Comparison of ENCODE assay signal across 13 cellular contexts in genomic region chr16:11727945-11728543, GRCh38. TPM values are rescaled to one million over a fixed set of nuclear protein-coding genes. Genes with fewer than 3 reads are reported as not detected.
DNase-seq lines count a peak whose midpoint lies in the region; ATAC-seq, FAIRE-seq and TF ChIP-seq lines count a peak whose summit lies in the region.
"Had no signal": no experiment of that assay in that cellular context is flagged by ENCODE, and none has a peak within 500 bp of the region (broad histone marks: within the 10 kb centered on the region; RNA-seq: fewer than 3 reads in every experiment).

No MANE protein-coding gene starts in this region.

- H3K9me3 ChIP-seq in K562 (replicated peaks; ENCODE audit: control insufficient read depth, insufficient read depth, low read depth, low read length): no peaks in the 10 kb centered on the region

- no peaks in the 10 kb centered on the region for H3K9me3 Mint-ChIP-seq in activated naive CD4-positive, alpha-beta T cell treated with anti-CD3 and anti-CD28 coated beads, Interleukin-2, amount 50 U/mL, for 72 hours

- DNase-seq in activated naive CD4-positive, alpha-beta T cell treated with anti-CD3 and anti-CD28 coated beads, Interleukin-2, amount 50 U/mL, for 72 hours (ENCODE audit: low spot score in 2 of 2): no peak
- DNase-seq in activated naive CD4-positive, alpha-beta T cell (lab: John Stamatoyannopoulos, UW): no peak
- DNase-seq in NOMO-1 treated with DMSO at 0.1 percent for 48 hours (lab: John Stamatoyannopoulos, UW; ENCODE audit: unreplicated experiment) (peak; percentile 63), K562 (ENCODE audit: extremely low read depth in 1 of 4, low spot score in 3 of 4) (no peak), NCI-H2081 treated with DMSO at 0.1 percent for 48 hours (lab: John Stamatoyannopoulos, UW) (no peak), activated gamma-delta T cell treated with Interleukin-2 at 50 U/mL for 16 hours (no peak)
- DNase-seq: activated CD4-positive, alpha-beta T cell treated with anti-CD3 and anti-CD28 coated beads for 48 hours; DND-41; NCI-H69 had no signal

- in situ Hi-C loops in K562 (cut with MboI): no loop called here

- no peak for FAIRE-seq in K562 (lab: Jason Lieb, UNC)

- H3K4me3 ChIP-seq in K562: no peak overlapping the region
- no peak overlapping the region for H3K4me3 ChIP-seq in urinary bladder (ENCODE audit: low read depth, low read length)
- H3K4me3 ChIP-seq: coronary artery had no signal

- peaks cover 4% of the 10 kb centered on the region; the same call in 2 of the 3 replicates for H3K79me2 ChIP-seq in K562 (ENCODE audit: control insufficient read depth, insufficient read depth, low read length)

- POLR2A ChIA-PET in K562 (lab: Yijun Ruan, JAX): interaction anchor here (0.8 to 1.2 kb wide), 2 partner anchors 10 to 454 kb away, joined by 3 read pairs; no protein-coding TSS in a partner anchor

- H4K20me1 ChIP-seq in K562 (replicated peaks; ENCODE audit: control insufficient read depth, insufficient read depth, low read length): no peaks in the 10 kb centered on the region

- no peak for TF ChIP-seq RAD21 in K562 (CRISPR knock-in tag; conservative IDR thresholded peaks at IDR 0.05 in 1 of 2, IDR thresholded peaks at IDR 0.05 in 1 of 2)

- H3K27ac ChIP-seq in K562 (ENCODE audit: extremely low read depth, low read depth, low read length) (no peak overlapping the region), urinary bladder (ENCODE audit: low read depth) (peak overlapping the region; percentile 10)
- H3K27ac ChIP-seq: parathyroid adenoma had no signal

- ATAC-seq in activated naive CD4-positive, alpha-beta T cell treated with anti-CD3 and anti-CD28 coated beads, Interleukin-2, amount 50 U/mL, for 72 hours: peak; percentile 31 to 83
- ATAC-seq in K562: no peak
- no peak for ATAC-seq in HG03457 (IDR thresholded peaks at IDR 0.05; ENCODE audit: unreplicated experiment)

- no peaks in the 10 kb centered on the region for H3K27me3 ChIP-seq in K562 (ENCODE audit: control insufficient read depth in 2 of 2, insufficient read depth in 2 of 2, low read length in 2 of 2)

- TF ChIP-seq POLR2A in K562 (conservative IDR thresholded peaks at IDR 0.05): no peak

- H3K36me3 Mint-ChIP-seq in activated naive CD4-positive, alpha-beta T cell treated with anti-CD3 and anti-CD28 coated beads, Interleukin-2, amount 50 U/mL, for 72 hours: peaks cover 0 to 44% of the 10 kb centered on the region in 2 donors

- no peak for TF ChIP-seq EP300 in K562 (IDR thresholded peaks at IDR 0.05; ENCODE audit: low read length)

- 68% methylated on average over 4 of the region's 4 CpGs for WGBS in K562 (ENCODE audit: insufficient coverage, low coverage, missing lambda C conversion rate)
- WGBS in urinary bladder: 85% methylated on average over 4 of the region's 4 CpGs

- no peak overlapping the region for H3K4me2 ChIP-seq in K562 (ENCODE audit: insufficient read depth, low read length)

- TF ChIP-seq CTCF in K562 (IDR thresholded peaks at IDR 0.05 in 2 of 3, conservative IDR thresholded peaks at IDR 0.05 in 1 of 3; ENCODE audit: insufficient read depth in 2 of 3, low read depth in 1 of 3, low read length in 3 of 3): no peak

- H3K4me1 ChIP-seq in K562 (replicated peaks in 1 of 2; ENCODE audit: control insufficient read depth in 2 of 2, insufficient read depth in 2 of 2, low read length in 2 of 2) (no peaks in the 10 kb centered on the region), urinary bladder (ENCODE audit: insufficient read depth) (no peaks in the 10 kb centered on the region)
- H3K4me1 ChIP-seq: parathyroid adenoma had no signal

- H3K9ac ChIP-seq in K562 (ENCODE audit: insufficient read depth in 1 of 2, low read depth in 2 of 2, low read length in 2 of 2): no peak overlapping the region
- H3K9ac ChIP-seq: parathyroid adenoma had no signal

- peaks cover 87% of the 10 kb centered on the region for H3K36me3 ChIP-seq in K562 (ENCODE audit: control insufficient read depth, insufficient read depth, low read length)
- peaks cover 7% of the 10 kb centered on the region for H3K36me3 ChIP-seq in urinary bladder (ENCODE audit: insufficient read depth)

- CTCF ChIA-PET in K562 (lab: Yijun Ruan, JAX; ENCODE audit: low intra/inter-chr PET ratio): no interaction called here

- H3K9me1 ChIP-seq in K562 (ENCODE audit: control insufficient read depth, insufficient read depth, low read length): no peaks in the 10 kb centered on the region

- H2AFZ ChIP-seq in K562 (ENCODE audit: low read depth, low read length): no peak overlapping the region
- H2AFZ ChIP-seq: parathyroid adenoma had no signal

- BruUV-seq in K562 (replicated peaks; lab: Mats Ljungman, UMichigan): no TSS peak

- intact Hi-C loops in K562 (cut with micrococcal nuclease): no loop called here

- peak overlapping the region; percentile 27 to 84 for H3K27ac Mint-ChIP-seq in activated naive CD4-positive, alpha-beta T cell treated with anti-CD3 and anti-CD28 coated beads, Interleukin-2, amount 50 U/mL, for 72 hours

TF ChIP-seq in K562, 482 proteins besides CTCF, POLR2A, EP300 and RAD21:
- no peak for TF ChIP-seq ID3 (CRISPR knock-in tag; IDR thresholded peaks at IDR 0.05)
- 0 out of 2 replicates have a peak, but pooled peaks have one; percentile 39 for TF ChIP-seq ID3 (tag; IDR thresholded peaks at IDR 0.05)
- TF ChIP-seq ARID2 (IDR thresholded peaks at IDR 0.05): no peak

RNA-seq across cellular contexts. Expression of gene TXNDC11, which starts 14.6 kb away (rescaled TPM):
- 10 to 100 TPM; 26.3 to 32.9 TPM for total RNA-seq in activated naive CD4-positive, alpha-beta T cell treated with anti-CD3 and anti-CD28 coated beads, Interleukin-2, amount 50 U/mL, for 72 hours
- total RNA-seq in K562 (2011; cell fraction: chromatin; rRNA removed; ENCODE audit: low replicate concordance): 65.0 and 78.1 TPM in 2 replicates
- 60.9 and 64.0 TPM in 2 replicates for total RNA-seq in K562 (2011; cell fraction: nucleolus; rRNA removed)
- total RNA-seq in K562 (2011; cell fraction: nucleoplasm; rRNA removed): 65.3 and 87.2 TPM in 2 replicates
- 26.2 and 32.9 TPM in 2 replicates for total RNA-seq in K562 (2014; rRNA removed)
- 17.8 TPM in 2 replicates for total RNA-seq in K562 (2014; rRNA removed; fragmentation: Illumina TruSeq; extraction: Trizol)
- 28.2 and 28.6 TPM in 2 replicates for total RNA-seq in K562 (2015; rRNA removed; fragmentation: Illumina TruSeq; extraction: Trizol)
- 25.4 and 26.2 TPM in 2 replicates for total RNA-seq in K562 (2021)
- 32.6 and 35.8 TPM in 2 replicates for polyA plus RNA-seq in K562 (2011; rRNA removed)
- polyA plus RNA-seq in K562 (2011; cell fraction: cytosol; rRNA removed): 40.2 and 47.6 TPM in 2 replicates
- 36.3 and 37.9 TPM in 2 replicates for polyA plus RNA-seq in K562 (2011; cell fraction: nucleus; rRNA removed)
- polyA plus RNA-seq in K562 (2012): 18.8 and 43.5 TPM in 2 replicates
- 27.7 and 29.2 TPM in 2 replicates for polyA plus RNA-seq in K562 (2014; fragmentation: Illumina TruSeq; extraction: Trizol)
- polyA plus RNA-seq in K562 (2014; fragmentation: Nextera tagmentation; extraction: Ambion mirVana): 1 to 10 TPM in 1 of 2 experiments, under 1 TPM in 1; 0.66 to 2.3 TPM
- 22.2 and 32.3 TPM in 2 replicates for polyA plus RNA-seq in K562 (2014; rRNA removed)
- 30.8 and 36.2 TPM in 2 replicates for polyA minus RNA-seq in K562 (2011; rRNA and poly(A)+ RNA removed)
- 13.2 and 22.6 TPM in 2 replicates for polyA minus RNA-seq in K562 (2011; cell fraction: cytosol; rRNA and poly(A)+ RNA removed)
- 14.3 and 22.9 TPM in 2 replicates for polyA minus RNA-seq in K562 (2011; cell fraction: nucleus; rRNA and poly(A)+ RNA removed)
- 22.7 TPM for total RNA-seq in urinary bladder
- polyA plus RNA-seq in urinary bladder: 39.1 TPM

RNA-seq across cellular contexts. Expression of gene SNN, which starts 59.8 kb away (rescaled TPM):
- total RNA-seq in activated naive CD4-positive, alpha-beta T cell treated with anti-CD3 and anti-CD28 coated beads, Interleukin-2, amount 50 U/mL, for 72 hours: 10 to 100 TPM; 11.0 to 14.4 TPM
- total RNA-seq in K562 (2011; cell fraction: chromatin; rRNA removed; ENCODE audit: low replicate concordance): 0.81 and 2.2 TPM in 2 replicates
- total RNA-seq in K562 (2011; cell fraction: nucleolus; rRNA removed): 1.7 and 2.0 TPM in 2 replicates
- 1.8 and 2.4 TPM in 2 replicates for total RNA-seq in K562 (2011; cell fraction: nucleoplasm; rRNA removed)
- total RNA-seq in K562 (2014; rRNA removed) (1.4 and 2.4 TPM in 2 replicates), K562 (2014; rRNA removed; fragmentation: Illumina TruSeq; extraction: Trizol) (1.5 and 1.6 TPM in 2 replicates), K562 (2015; rRNA removed; fragmentation: Illumina TruSeq; extraction: Trizol) (2.8 and 3.0 TPM in 2 replicates), K562 (2021) (2.0 and 2.9 TPM in 2 replicates), urinary bladder (11.4 TPM)
- polyA plus RNA-seq in K562 (2011; rRNA removed) (2.2 and 2.3 TPM in 2 replicates), K562 (2014; fragmentation: Illumina TruSeq; extraction: Trizol) (1.9 and 2.6 TPM in 2 replicates), K562 (2014; fragmentation: Nextera tagmentation; extraction: Ambion mirVana) (under 1 TPM; 0.07 to 0.22 TPM), K562 (2014; rRNA removed) (1.9 and 2.5 TPM in 2 replicates), urinary bladder (28.3 TPM)
- polyA plus RNA-seq in K562 (2011; cell fraction: cytosol; rRNA removed): 2.3 and 2.9 TPM in 2 replicates
- polyA plus RNA-seq in K562 (2011; cell fraction: nucleus; rRNA removed): 1.2 and 2.1 TPM in 2 replicates
- 3.0 and 3.7 TPM in 2 replicates for polyA plus RNA-seq in K562 (2012)
- polyA minus RNA-seq in K562 (2011; rRNA and poly(A)+ RNA removed): 1.4 TPM in 2 replicates
- polyA minus RNA-seq in K562 (2011; cell fraction: cytosol; rRNA and poly(A)+ RNA removed): 0.67 and 1.7 TPM in 2 replicates
- 0.94 and 2.0 TPM in 2 replicates for polyA minus RNA-seq in K562 (2011; cell fraction: nucleus; rRNA and poly(A)+ RNA removed)

Comparison
In these comparisons a context has a peak if more than half of its experiments do, and no peak if none do; other contexts are left out.
1. ATAC-seq: peak in activated naive CD4-positive, alpha-beta T cell treated with anti-CD3 and anti-CD28 coated beads, Interleukin-2, amount 50 U/mL, for 72 hours (2 of 2); none in K562 (single experiment) and HG03457 (single experiment).